Comparison of ENCODE assay signal across 2 cellular contexts in the genomic region with DNA sequence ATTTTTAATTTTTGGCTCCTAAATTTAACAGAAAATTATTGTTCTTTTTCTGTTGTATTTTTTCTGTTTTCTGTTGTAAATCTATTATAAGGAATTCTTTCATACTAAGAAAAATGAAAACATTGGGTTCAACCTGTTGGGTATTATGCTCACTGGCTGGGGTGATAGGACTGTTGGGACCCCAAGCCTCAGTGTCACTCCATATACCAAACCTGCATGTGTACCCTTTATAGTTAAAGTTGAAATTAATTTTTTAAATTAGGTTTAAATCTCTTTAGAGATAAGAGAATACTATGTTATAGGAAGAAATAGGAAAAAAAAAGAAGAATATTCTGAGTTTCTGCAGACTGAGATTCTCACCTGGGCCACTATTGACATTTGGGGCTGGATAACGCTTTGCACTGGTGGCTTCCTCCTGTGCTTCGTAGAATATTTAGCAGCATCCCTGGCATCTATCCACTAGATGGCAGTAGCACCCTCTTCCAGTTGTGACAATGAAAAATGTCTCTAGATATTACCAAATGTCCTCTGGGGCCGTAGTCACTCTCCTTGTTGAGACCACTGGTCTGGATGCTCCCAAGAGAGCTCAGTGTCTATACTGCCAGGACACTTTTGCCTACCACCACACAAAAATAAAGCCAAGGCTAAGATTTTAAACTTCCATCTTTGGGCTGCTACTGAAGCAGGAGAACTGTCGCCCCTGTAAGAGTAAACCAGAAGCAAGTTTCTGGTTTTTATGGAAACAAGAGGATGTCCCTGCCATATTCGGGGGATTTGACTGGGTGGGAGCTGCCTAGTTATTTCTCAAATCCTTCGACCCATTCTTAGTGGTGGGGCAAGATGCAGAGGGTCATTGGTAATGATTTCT.
TF ChIP-seq lines count a peak whose summit lies in the region.

No MANE protein-coding gene starts in this region.

TF ChIP-seq in HEK293T, 16 proteins besides CTCF, POLR2A, EP300 and RAD21 (continued from another document):
- peak; percentile 85 for TF ChIP-seq PKNOX1 (IDR thresholded peaks at IDR 0.05)

TF ChIP-seq in GM12878, 131 proteins besides CTCF, POLR2A, EP300 and RAD21:
- TF ChIP-seq, protein P1, sequence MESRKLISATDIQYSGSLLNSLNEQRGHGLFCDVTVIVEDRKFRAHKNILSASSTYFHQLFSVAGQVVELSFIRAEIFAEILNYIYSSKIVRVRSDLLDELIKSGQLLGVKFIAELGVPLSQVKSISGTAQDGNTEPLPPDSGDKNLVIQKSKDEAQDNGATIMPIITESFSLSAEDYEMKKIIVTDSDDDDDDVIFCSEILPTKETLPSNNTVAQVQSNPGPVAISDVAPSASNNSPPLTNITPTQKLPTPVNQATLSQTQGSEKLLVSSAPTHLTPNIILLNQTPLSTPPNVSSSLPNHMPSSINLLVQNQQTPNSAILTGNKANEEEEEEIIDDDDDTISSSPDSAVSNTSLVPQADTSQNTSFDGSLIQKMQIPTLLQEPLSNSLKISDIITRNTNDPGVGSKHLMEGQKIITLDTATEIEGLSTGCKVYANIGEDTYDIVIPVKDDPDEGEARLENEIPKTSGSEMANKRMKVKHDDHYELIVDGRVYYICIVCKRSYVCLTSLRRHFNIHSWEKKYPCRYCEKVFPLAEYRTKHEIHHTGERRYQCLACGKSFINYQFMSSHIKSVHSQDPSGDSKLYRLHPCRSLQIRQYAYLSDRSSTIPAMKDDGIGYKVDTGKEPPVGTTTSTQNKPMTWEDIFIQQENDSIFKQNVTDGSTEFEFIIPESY (IDR thresholded peaks at IDR 0.05) = no peak
- TF ChIP-seq NFXL1 (IDR thresholded peaks at IDR 0.05; ENCODE audit: borderline replicate concordance) = no peak
- TF ChIP-seq CEBPB (IDR thresholded peaks at IDR 0.05; ENCODE audit: borderline replicate concordance in 1 of 2, low read depth in 2 of 2, low read length in 2 of 2) = no peak
- TF ChIP-seq BMI1 (IDR thresholded peaks at IDR 0.05; ENCODE audit: borderline replicate concordance) = no peak
- TF ChIP-seq, protein P2, sequence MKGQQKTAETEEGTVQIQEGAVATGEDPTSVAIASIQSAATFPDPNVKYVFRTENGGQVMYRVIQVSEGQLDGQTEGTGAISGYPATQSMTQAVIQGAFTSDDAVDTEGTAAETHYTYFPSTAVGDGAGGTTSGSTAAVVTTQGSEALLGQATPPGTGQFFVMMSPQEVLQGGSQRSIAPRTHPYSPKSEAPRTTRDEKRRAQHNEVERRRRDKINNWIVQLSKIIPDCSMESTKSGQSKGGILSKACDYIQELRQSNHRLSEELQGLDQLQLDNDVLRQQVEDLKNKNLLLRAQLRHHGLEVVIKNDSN (IDR thresholded peaks at IDR 0.05; ENCODE audit: borderline replicate concordance, extremely low read length, insufficient read depth, low read depth, low read length) = no peak
- no peak for TF ChIP-seq MLLT1 (IDR thresholded peaks at IDR 0.05)
- TF ChIP-seq NR2C2 (IDR thresholded peaks at IDR 0.05; ENCODE audit: borderline replicate concordance, control insufficient read depth, insufficient read length, low read depth) = no peak
- TF ChIP-seq KDM1A (IDR thresholded peaks at IDR 0.05; ENCODE audit: borderline replicate concordance) = no peak
- TF ChIP-seq STAT3 (IDR thresholded peaks at IDR 0.05; ENCODE audit: low read depth, low read length) = no peak
- no peak for TF ChIP-seq BACH1 (IDR thresholded peaks at IDR 0.05; ENCODE audit: borderline replicate concordance)
- peak; percentile 61; the same call in 1 of the 2 replicates for TF ChIP-seq YY1 (IDR thresholded peaks at IDR 0.05; ENCODE audit: low read depth, low read length)
- TF ChIP-seq LARP7 (IDR thresholded peaks at IDR 0.05) = no peak
- no peak for TF ChIP-seq BHLHE40 (IDR thresholded peaks at IDR 0.05; ENCODE audit: borderline replicate concordance in 1 of 2, low read depth in 2 of 2, low read length in 1 of 2)
- TF ChIP-seq PBX3 (IDR thresholded peaks at IDR 0.05; ENCODE audit: insufficient replicate concordance, low read depth, low read length) = peak; percentile 67
- TF ChIP-seq ZNF384 (IDR thresholded peaks at IDR 0.05; ENCODE audit: borderline replicate concordance, low read depth, low read length) = no peak
- TF ChIP-seq ZNF207 (IDR thresholded peaks at IDR 0.05; ENCODE audit: borderline replicate concordance) = no peak
- TF ChIP-seq ZNF217 (IDR thresholded peaks at IDR 0.05) = no peak
- TF ChIP-seq HDGF (IDR thresholded peaks at IDR 0.05) = no peak
- TF ChIP-seq STAT1 (conservative IDR thresholded peaks at IDR 0.05) = no peak
- TF ChIP-seq RELA (IDR thresholded peaks at IDR 0.05; ENCODE audit: borderline replicate concordance, partially characterized antibody) = no peak
- no peak for TF ChIP-seq SMARCA5 (IDR thresholded peaks at IDR 0.05)
- TF ChIP-seq RCOR1 (conservative IDR thresholded peaks at IDR 0.05; ENCODE audit: low read depth, low read length) = no peak
- TF ChIP-seq, protein P3, sequence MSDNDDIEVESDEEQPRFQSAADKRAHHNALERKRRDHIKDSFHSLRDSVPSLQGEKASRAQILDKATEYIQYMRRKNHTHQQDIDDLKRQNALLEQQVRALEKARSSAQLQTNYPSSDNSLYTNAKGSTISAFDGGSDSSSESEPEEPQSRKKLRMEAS (IDR thresholded peaks at IDR 0.05; ENCODE audit: low read depth, low read length) = no peak
- no peak for TF ChIP-seq E2F8 (IDR thresholded peaks at IDR 0.05; ENCODE audit: low read depth, partially characterized antibody)
- no peak for TF ChIP-seq ZSCAN29 (IDR thresholded peaks at IDR 0.05)
- no peak for TF ChIP-seq ATF2 (IDR thresholded peaks at IDR 0.05; ENCODE audit: low read length)
- TF ChIP-seq ETV6 (conservative IDR thresholded peaks at IDR 0.05 in 1 of 2, IDR thresholded peaks at IDR 0.05 in 1 of 2; ENCODE audit: borderline replicate concordance in 1 of 2, low read depth in 1 of 2) = no peak
- TF ChIP-seq POU2F2 (IDR thresholded peaks at IDR 0.05; ENCODE audit: borderline replicate concordance, low read depth, low read length) = no peak
- TF ChIP-seq SIN3A (IDR thresholded peaks at IDR 0.05; ENCODE audit: low read depth, low read length) = 0 out of 2 replicates have a peak, but pooled peaks have one; percentile 50
- no peak for TF ChIP-seq TCF3 (IDR thresholded peaks at IDR 0.05; ENCODE audit: borderline replicate concordance, insufficient read depth, low read depth, low read length)
- TF ChIP-seq SREBF1 (IDR thresholded peaks at IDR 0.05; ENCODE audit: low read length) = no peak
- no peak for TF ChIP-seq HCFC1 (IDR thresholded peaks at IDR 0.05; ENCODE audit: low read length)
- no peak for TF ChIP-seq CHD2 (IDR thresholded peaks at IDR 0.05; ENCODE audit: borderline replicate concordance, low read depth, low read length)
- TF ChIP-seq MEF2A (IDR thresholded peaks at IDR 0.05; ENCODE audit: insufficient read depth, low read depth, low read length) = no peak
- peak; percentile 66 for TF ChIP-seq SMC3 (IDR thresholded peaks at IDR 0.05; ENCODE audit: borderline replicate concordance, low read length)
- peak; percentile 76 for TF ChIP-seq PKNOX1 (IDR thresholded peaks at IDR 0.05)
